Comparison of ENCODE assay signal across 1 cellular context in genomic region chr16:1296688-1297412, GRCh38.
A peak's percentile ranks its signal among the peaks of the same experiment; 100 is the strongest.
TF ChIP-seq lines count a peak whose summit lies in the region.

No MANE protein-coding gene starts in this region.

TF ChIP-seq in K562, 482 proteins besides CTCF, POLR2A, EP300 and RAD21 (continued from another document):
- peak; percentile 96 for TF ChIP-seq ATF3 (IDR thresholded peaks at IDR 0.05)
- peak; percentile 78 for TF ChIP-seq ATF3 (CRISPR knock-in tag; conservative IDR thresholded peaks at IDR 0.05)
- peak; percentile 98 for TF ChIP-seq MITF (IDR thresholded peaks at IDR 0.05)
- TF ChIP-seq, protein P1, sequence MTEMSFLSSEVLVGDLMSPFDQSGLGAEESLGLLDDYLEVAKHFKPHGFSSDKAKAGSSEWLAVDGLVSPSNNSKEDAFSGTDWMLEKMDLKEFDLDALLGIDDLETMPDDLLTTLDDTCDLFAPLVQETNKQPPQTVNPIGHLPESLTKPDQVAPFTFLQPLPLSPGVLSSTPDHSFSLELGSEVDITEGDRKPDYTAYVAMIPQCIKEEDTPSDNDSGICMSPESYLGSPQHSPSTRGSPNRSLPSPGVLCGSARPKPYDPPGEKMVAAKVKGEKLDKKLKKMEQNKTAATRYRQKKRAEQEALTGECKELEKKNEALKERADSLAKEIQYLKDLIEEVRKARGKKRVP (CRISPR knock-in tag; IDR thresholded peaks at IDR 0.05) = peak; percentile 44; the same call in 1 of the 2 replicates
- TF ChIP-seq ZNF76 (CRISPR knock-in tag; IDR thresholded peaks at IDR 0.05; ENCODE audit: borderline replicate concordance) = 0 out of 2 replicates have a peak, but pooled peaks have one; percentile 52
- TF ChIP-seq ZNF780A (CRISPR knock-in tag; IDR thresholded peaks at IDR 0.05) = no peak
- TF ChIP-seq, protein P2, sequence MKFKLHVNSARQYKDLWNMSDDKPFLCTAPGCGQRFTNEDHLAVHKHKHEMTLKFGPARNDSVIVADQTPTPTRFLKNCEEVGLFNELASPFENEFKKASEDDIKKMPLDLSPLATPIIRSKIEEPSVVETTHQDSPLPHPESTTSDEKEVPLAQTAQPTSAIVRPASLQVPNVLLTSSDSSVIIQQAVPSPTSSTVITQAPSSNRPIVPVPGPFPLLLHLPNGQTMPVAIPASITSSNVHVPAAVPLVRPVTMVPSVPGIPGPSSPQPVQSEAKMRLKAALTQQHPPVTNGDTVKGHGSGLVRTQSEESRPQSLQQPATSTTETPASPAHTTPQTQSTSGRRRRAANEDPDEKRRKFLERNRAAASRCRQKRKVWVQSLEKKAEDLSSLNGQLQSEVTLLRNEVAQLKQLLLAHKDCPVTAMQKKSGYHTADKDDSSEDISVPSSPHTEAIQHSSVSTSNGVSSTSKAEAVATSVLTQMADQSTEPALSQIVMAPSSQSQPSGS (CRISPR knock-in tag; IDR thresholded peaks at IDR 0.05) = no peak
- TF ChIP-seq ZSCAN29 (IDR thresholded peaks at IDR 0.05) = no peak
- TF ChIP-seq ZFX (CRISPR knock-in tag; IDR thresholded peaks at IDR 0.05) = no peak
- no peak for TF ChIP-seq ZNF75A (CRISPR knock-in tag; IDR thresholded peaks at IDR 0.05)
- TF ChIP-seq CTBP1 (IDR thresholded peaks at IDR 0.05; ENCODE audit: borderline replicate concordance) = peak; percentile 97
- no peak for TF ChIP-seq U2AF2 (optimal IDR thresholded peaks at IDR 0.05; ENCODE audit: low read depth, low read length)
- TF ChIP-seq MTA1 (IDR thresholded peaks at IDR 0.05; ENCODE audit: borderline replicate concordance) = peak; percentile 91
- TF ChIP-seq TAL1 (IDR thresholded peaks at IDR 0.05) = 0 out of 2 replicates have a peak, but pooled peaks have one; percentile 8
- TF ChIP-seq ZNF316 (IDR thresholded peaks at IDR 0.05) = peak; percentile 45; the same call in 1 of the 2 replicates
- TF ChIP-seq, protein P3, sequence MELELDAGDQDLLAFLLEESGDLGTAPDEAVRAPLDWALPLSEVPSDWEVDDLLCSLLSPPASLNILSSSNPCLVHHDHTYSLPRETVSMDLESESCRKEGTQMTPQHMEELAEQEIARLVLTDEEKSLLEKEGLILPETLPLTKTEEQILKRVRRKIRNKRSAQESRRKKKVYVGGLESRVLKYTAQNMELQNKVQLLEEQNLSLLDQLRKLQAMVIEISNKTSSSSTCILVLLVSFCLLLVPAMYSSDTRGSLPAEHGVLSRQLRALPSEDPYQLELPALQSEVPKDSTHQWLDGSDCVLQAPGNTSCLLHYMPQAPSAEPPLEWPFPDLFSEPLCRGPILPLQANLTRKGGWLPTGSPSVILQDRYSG (tag; conservative IDR thresholded peaks at IDR 0.05; ENCODE audit: low read depth) = 0 out of 2 replicates have a peak, but pooled peaks have one; percentile 55
- TF ChIP-seq, protein P4, sequence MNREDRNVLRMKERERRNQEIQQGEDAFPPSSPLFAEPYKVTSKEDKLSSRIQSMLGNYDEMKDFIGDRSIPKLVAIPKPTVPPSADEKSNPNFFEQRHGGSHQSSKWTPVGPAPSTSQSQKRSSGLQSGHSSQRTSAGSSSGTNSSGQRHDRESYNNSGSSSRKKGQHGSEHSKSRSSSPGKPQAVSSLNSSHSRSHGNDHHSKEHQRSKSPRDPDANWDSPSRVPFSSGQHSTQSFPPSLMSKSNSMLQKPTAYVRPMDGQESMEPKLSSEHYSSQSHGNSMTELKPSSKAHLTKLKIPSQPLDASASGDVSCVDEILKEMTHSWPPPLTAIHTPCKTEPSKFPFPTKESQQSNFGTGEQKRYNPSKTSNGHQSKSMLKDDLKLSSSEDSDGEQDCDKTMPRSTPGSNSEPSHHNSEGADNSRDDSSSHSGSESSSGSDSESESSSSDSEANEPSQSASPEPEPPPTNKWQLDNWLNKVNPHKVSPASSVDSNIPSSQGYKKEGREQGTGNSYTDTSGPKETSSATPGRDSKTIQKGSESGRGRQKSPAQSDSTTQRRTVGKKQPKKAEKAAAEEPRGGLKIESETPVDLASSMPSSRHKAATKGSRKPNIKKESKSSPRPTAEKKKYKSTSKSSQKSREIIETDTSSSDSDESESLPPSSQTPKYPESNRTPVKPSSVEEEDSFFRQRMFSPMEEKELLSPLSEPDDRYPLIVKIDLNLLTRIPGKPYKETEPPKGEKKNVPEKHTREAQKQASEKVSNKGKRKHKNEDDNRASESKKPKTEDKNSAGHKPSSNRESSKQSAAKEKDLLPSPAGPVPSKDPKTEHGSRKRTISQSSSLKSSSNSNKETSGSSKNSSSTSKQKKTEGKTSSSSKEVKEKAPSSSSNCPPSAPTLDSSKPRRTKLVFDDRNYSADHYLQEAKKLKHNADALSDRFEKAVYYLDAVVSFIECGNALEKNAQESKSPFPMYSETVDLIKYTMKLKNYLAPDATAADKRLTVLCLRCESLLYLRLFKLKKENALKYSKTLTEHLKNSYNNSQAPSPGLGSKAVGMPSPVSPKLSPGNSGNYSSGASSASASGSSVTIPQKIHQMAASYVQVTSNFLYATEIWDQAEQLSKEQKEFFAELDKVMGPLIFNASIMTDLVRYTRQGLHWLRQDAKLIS (CRISPR knock-in tag; IDR thresholded peaks at IDR 0.05) = no peak
- no peak for TF ChIP-seq SUPT5H (IDR thresholded peaks at IDR 0.05)
- TF ChIP-seq MEIS2 (IDR thresholded peaks at IDR 0.05; ENCODE audit: partially characterized antibody) = peak; percentile 58
- peak; percentile 48; the same call in 1 of the 2 replicates for TF ChIP-seq USF1 (CRISPR knock-in tag; IDR thresholded peaks at IDR 0.05)
- peak; percentile 93 for TF ChIP-seq GATAD2A (IDR thresholded peaks at IDR 0.05)
- TF ChIP-seq SNIP1 (IDR thresholded peaks at IDR 0.05; ENCODE audit: low read depth) = no peak
- TF ChIP-seq CREB5 (CRISPR knock-in tag; IDR thresholded peaks at IDR 0.05) = no peak
- peak; percentile 96 for TF ChIP-seq JUND (IDR thresholded peaks at IDR 0.05; ENCODE audit: borderline replicate concordance, low read depth, low read length)
- TF ChIP-seq JUND (tag; IDR thresholded peaks at IDR 0.05; ENCODE audit: borderline replicate concordance, low read depth, low read length) = peak; percentile 91; the same call in 2 of the 3 replicates
- peak; percentile 69 for TF ChIP-seq SOX6 (IDR thresholded peaks at IDR 0.05)
- no peak for TF ChIP-seq SAFB2 (IDR thresholded peaks at IDR 0.05; ENCODE audit: borderline replicate concordance, low read depth, low read length, severe bottlenecking)
- TF ChIP-seq TAF1 (IDR thresholded peaks at IDR 0.05; ENCODE audit: control insufficient read depth, extremely low read depth, insufficient read depth, low read length, severe bottlenecking) = no peak
- no peak for TF ChIP-seq POLR2B (IDR thresholded peaks at IDR 0.05; ENCODE audit: low read depth, partially characterized antibody)
- no peak for TF ChIP-seq CBX8 (IDR thresholded peaks at IDR 0.05; ENCODE audit: borderline replicate concordance, extremely low read depth, low read depth, low read length, poor library complexity, severe bottlenecking)
- no peak for TF ChIP-seq ZNF398 (CRISPR knock-in tag; IDR thresholded peaks at IDR 0.05)
- peak; percentile 26; the same call in 1 of the 2 replicates for TF ChIP-seq ZBTB9 (CRISPR knock-in tag; IDR thresholded peaks at IDR 0.05)
- peak; percentile 80; the same call in 1 of the 2 replicates for TF ChIP-seq FOXM1 (IDR thresholded peaks at IDR 0.05; ENCODE audit: low read depth)
- TF ChIP-seq FOXM1 (CRISPR knock-in tag; IDR thresholded peaks at IDR 0.05; ENCODE audit: low read depth) = no peak
- 0 out of 2 replicates have a peak, but pooled peaks have one; percentile 12 for TF ChIP-seq ZNF583 (CRISPR knock-in tag; IDR thresholded peaks at IDR 0.05)
- no peak for TF ChIP-seq CCNT2 (IDR thresholded peaks at IDR 0.05; ENCODE audit: borderline replicate concordance, extremely low read depth, insufficient read length, low read depth, low read length)
- TF ChIP-seq ZSCAN32 (CRISPR knock-in tag; IDR thresholded peaks at IDR 0.05) = no peak
- no peak for TF ChIP-seq PML (IDR thresholded peaks at IDR 0.05; ENCODE audit: low read length)
- peak; percentile 77; the same call in 1 of the 2 replicates for TF ChIP-seq KLF6 (CRISPR knock-in tag; IDR thresholded peaks at IDR 0.05; ENCODE audit: borderline replicate concordance)
- TF ChIP-seq DPF2 (IDR thresholded peaks at IDR 0.05) = peak; percentile 92
- TF ChIP-seq MYNN (IDR thresholded peaks at IDR 0.05) = peak; percentile 65; the same call in 1 of the 2 replicates
- no peak for TF ChIP-seq MYNN (CRISPR knock-in tag; IDR thresholded peaks at IDR 0.05)
- TF ChIP-seq IFI16 (CRISPR knock-in tag; IDR thresholded peaks at IDR 0.05) = no peak
- peak; percentile 90 for TF ChIP-seq ARID1B (IDR thresholded peaks at IDR 0.05)
- no peak; the same call in 1 of the 2 replicates for TF ChIP-seq NCOR1 (IDR thresholded peaks at IDR 0.05)
- TF ChIP-seq CEBPB (tag; IDR thresholded peaks at IDR 0.05) = no peak
- no peak for TF ChIP-seq FIP1L1 (IDR thresholded peaks at IDR 0.05; ENCODE audit: low read depth, low read length, poor library complexity, severe bottlenecking)
- TF ChIP-seq MAFK (IDR thresholded peaks at IDR 0.05; ENCODE audit: low read length) = peak; percentile 35; the same call in 1 of the 2 replicates
- TF ChIP-seq NEUROD1 (IDR thresholded peaks at IDR 0.05; ENCODE audit: borderline replicate concordance, low read depth, low read length, partially characterized antibody) = peak; percentile 48
- TF ChIP-seq NR4A1 (CRISPR knock-in tag; IDR thresholded peaks at IDR 0.05) = no peak
- TF ChIP-seq NR4A1 (tag; IDR thresholded peaks at IDR 0.05) = peak; percentile 69; the same call in 1 of the 2 replicates
- TF ChIP-seq TAF15 (IDR thresholded peaks at IDR 0.05; ENCODE audit: low read depth, low read length) = no peak
- no peak for TF ChIP-seq ZNF146 (CRISPR knock-in tag; IDR thresholded peaks at IDR 0.05; ENCODE audit: unreplicated experiment)
- TF ChIP-seq USF2 (CRISPR knock-in tag; IDR thresholded peaks at IDR 0.05) = no peak
